Comparison of ENCODE assay signal across 12 cellular contexts in genomic region chr9:110745656-110746055, GRCh38.
A peak's percentile ranks its signal among the peaks of the same experiment; 100 is the strongest.
DNase-seq lines count a peak whose midpoint lies in the region; ATAC-seq and TF ChIP-seq lines count a peak whose summit lies in the region.
"Had no signal": no experiment of that assay in that cellular context is flagged by ENCODE, and none has a peak within 500 bp of the region (broad histone marks: within the 10 kb centered on the region; RNA-seq: fewer than 3 reads in every experiment).

No MANE protein-coding gene starts in this region.

- intact Hi-C loops in IMR-90 (cut with micrococcal nuclease) (loop anchor here (1.0 to 10.0 kb wide), 3 partner anchors 57 to 552 kb away; partner anchors contain the start of gene LPAR1), ascending aorta (cut with DNase I) (loop anchor here (2.0 kb wide), 1 partner anchor 291 kb away; no protein-coding TSS in a partner anchor), posterior cingulate gyrus (cut with DNase I) (no loop called here)

- no peak overlapping the region for H3K4me3 ChIP-seq in IMR-90 (ENCODE audit: insufficient read depth, low read depth, low read length)
- H3K4me3 ChIP-seq in ascending aorta: no peak overlapping the region
- H3K4me3 ChIP-seq in fibroblast of mammary gland (ENCODE audit: control insufficient read depth, low read depth, low read length): no peak overlapping the region
- no peak overlapping the region for H3K4me3 ChIP-seq in thoracic aorta
- H3K4me3 ChIP-seq: cardiac muscle cell had no signal

- H3K27ac ChIP-seq in IMR-90 (ENCODE audit: insufficient read depth, low read length) (peak overlapping the region; percentile 100), ascending aorta (peak overlapping the region; percentile 73 to 93), thoracic aorta (peak overlapping the region; percentile 79 to 92)
- H3K27ac ChIP-seq: cardiac muscle cell had no signal

- peak overlapping the region; percentile 53 for H2AK9ac ChIP-seq in IMR-90 (replicated peaks; ENCODE audit: low read depth, low read length, poor library complexity)

- peak overlapping the region; percentile 51 to 97 for H4K8ac ChIP-seq in IMR-90 (ENCODE audit: low read depth in 2 of 2, low read length in 2 of 2)

- dilution Hi-C loops in IMR-90 (cut with HindIII; ENCODE audit: low sequenced_read_pairs, unreplicated experiment): no loop called here

- H2BK5ac ChIP-seq in IMR-90 (ENCODE audit: low read depth, low read length, poor library complexity, severe bottlenecking): peak overlapping the region; percentile 99

- H3K4me2 ChIP-seq in IMR-90 (ENCODE audit: low read depth, low read length): peak overlapping the region; percentile 38

- peak overlapping the region; percentile 94 for H2AK5ac ChIP-seq in IMR-90 (ENCODE audit: low read depth, low read length)

- peaks cover 0 to 5% of the 10 kb centered on the region in 2 experiments; a peak in 1 of 4 replicates for H3K79me1 ChIP-seq in IMR-90 (ENCODE audit: low read depth in 1 of 2, low read length in 2 of 2)

- H4K5ac ChIP-seq in IMR-90 (ENCODE audit: low read depth, low read length): peak overlapping the region; percentile 94

- no peak overlapping the region for H2AFZ ChIP-seq in IMR-90 (replicated peaks; ENCODE audit: low read length, poor library complexity)

- peak overlapping the region; percentile 34; the same call in 1 of the 2 replicates for H3K56ac ChIP-seq in IMR-90 (ENCODE audit: extremely low read depth, insufficient read depth, low read length)

- POLR2A ChIA-PET in IMR-90 (lab: Charles Lee; ENCODE audit: unreplicated experiment) (no interaction called here), GM10248 (lab: Yijun Ruan, JAX) (no interaction called here)

- TF ChIP-seq RAD21 in IMR-90 (IDR thresholded peaks at IDR 0.05; ENCODE audit: low read length): no peak

- H3K4me1 ChIP-seq in IMR-90 (ENCODE audit: control insufficient read depth, insufficient read depth, low read length): peaks cover 20% of the 10 kb centered on the region
- peaks cover 5 to 61% of the 10 kb centered on the region in 2 donors for H3K4me1 ChIP-seq in ascending aorta
- H3K4me1 ChIP-seq in thoracic aorta (ENCODE audit: control insufficient read depth in 1 of 2, low read depth in 2 of 2): peaks cover 35 to 76% of the 10 kb centered on the region in 2 donors

- TF ChIP-seq POLR2A in IMR-90 (IDR thresholded peaks at IDR 0.05; ENCODE audit: low read depth, low read length): no peak

- WGBS in IMR-90 (ENCODE audit: extremely low coverage in 2 of 2, insufficient read length in 1 of 2), 2 experiments: no CpG with 5 or more reads among the region's 1 CpG

- peak overlapping the region; percentile 95 for H3K14ac ChIP-seq in IMR-90 (replicated peaks; ENCODE audit: low read depth, low read length)

- peak overlapping the region; percentile 82 for H2BK20ac ChIP-seq in IMR-90 (ENCODE audit: low read depth, low read length)

- no peak for TF ChIP-seq CTCF in IMR-90 (conservative IDR thresholded peaks at IDR 0.05; ENCODE audit: low read depth, low read length)
- TF ChIP-seq CTCF in ascending aorta (IDR thresholded peaks at IDR 0.05): no peak
- no peak for TF ChIP-seq CTCF in fibroblast of mammary gland (conservative IDR thresholded peaks at IDR 0.05; ENCODE audit: control insufficient read depth, insufficient read depth, low read depth, low read length)
- TF ChIP-seq CTCF in thoracic aorta (IDR thresholded peaks at IDR 0.05): no peak
- TF ChIP-seq CTCF in GM10248 (IDR thresholded peaks at IDR 0.05; ENCODE audit: control extremely low read depth, extremely low read depth, low read depth, missing control alignments): no peak

- H4K20me1 ChIP-seq in IMR-90 (ENCODE audit: insufficient read depth, low read length): no peaks in the 10 kb centered on the region

- peak overlapping the region; percentile 40 for H3K23ac ChIP-seq in IMR-90 (ENCODE audit: low read depth, low read length)

- H4K91ac ChIP-seq in IMR-90 (ENCODE audit: insufficient read depth, low read depth, low read length): peak overlapping the region; percentile 89

- in situ Hi-C loops in IMR-90 (cut with MboI; ENCODE audit: low sequenced_read_pairs): no loop called here

- DNase-seq in IMR-90: peak; percentile 63
- DNase-seq in ascending aorta (ENCODE audit: low spot score in 2 of 2): no peak
- peak; percentile 58 for DNase-seq in fibroblast of mammary gland (ENCODE audit: low read depth)
- DNase-seq in thoracic aorta (ENCODE audit: low spot score): no peak
- DNase-seq in GM10248 (ENCODE audit: extremely low spot score): no peak
- no peak for DNase-seq in NCI-H1694 (lab: John Stamatoyannopoulos, UW)
- DNase-seq in posterior cingulate gyrus: no peak
- DNase-seq in hepatic stellate cell (ENCODE audit: low spot score): no peak
- DNase-seq: activated CD4-positive, alpha-beta T cell treated with anti-CD3 and anti-CD28 coated beads, Interleukin-2, amount 50 U/mL, for 48 hours; activated effector memory CD4-positive, alpha-beta T cell treated with Interleukin-2 at 50 U/mL for 16 hours; T-helper 9 cell had no signal

- BruUV-seq in IMR-90 (replicated peaks; lab: Mats Ljungman, UMichigan): no TSS peak

- peaks cover 8% of the 10 kb centered on the region for H3K9me1 ChIP-seq in IMR-90 (ENCODE audit: insufficient read depth, low read length)

- peak overlapping the region; percentile 84 for H2BK120ac ChIP-seq in IMR-90 (ENCODE audit: low read depth, low read length)

- H3K36me3 ChIP-seq in IMR-90 (ENCODE audit: control insufficient read depth, insufficient read depth, low read length) (no peaks in the 10 kb centered on the region), ascending aorta (no peaks in the 10 kb centered on the region), thoracic aorta (no peaks in the 10 kb centered on the region)
- H3K36me3 ChIP-seq: cardiac muscle cell had no signal

- H3K4ac ChIP-seq in IMR-90 (ENCODE audit: low read depth, low read length): peak overlapping the region; percentile 77

- H3K27me3 ChIP-seq in IMR-90 (ENCODE audit: control insufficient read depth, insufficient read depth, low read length) (no peaks in the 10 kb centered on the region), ascending aorta (no peaks in the 10 kb centered on the region), thoracic aorta (replicated peaks; ENCODE audit: insufficient read depth) (no peaks in the 10 kb centered on the region)
- H3K27me3 ChIP-seq: cardiac muscle cell had no signal

- 0 out of 2 replicates have a peak, but pooled peaks have one; percentile 3 for ATAC-seq in IMR-90 (ENCODE audit: low read depth)
- no peak for ATAC-seq in thoracic aorta (ENCODE audit: insufficient number of reproducible peaks, low FRiP score, low read depth)

- CTCF ChIA-PET in IMR-90 (lab: Yijun Ruan, JAX) (no interaction called here), GM10248 (lab: Yijun Ruan, JAX) (interaction anchor here (1.0 to 1.8 kb wide), 2 partner anchors 9 to 40 kb away, joined by 4 to 5 read pairs; no protein-coding TSS in a partner anchor)

- H3K9me3 ChIP-seq in IMR-90 (ENCODE audit: control insufficient read depth, insufficient read depth, low read length) (no peaks in the 10 kb centered on the region), ascending aorta (no peaks in the 10 kb centered on the region), thoracic aorta (no peaks in the 10 kb centered on the region)

- H3K9ac ChIP-seq in IMR-90 (ENCODE audit: low read depth, low read length): peak overlapping the region; percentile 81

- H2BK15ac ChIP-seq in IMR-90 (ENCODE audit: low read depth, low read length): peak overlapping the region; percentile 99

- peak overlapping the region; percentile 99 for H3K18ac ChIP-seq in IMR-90 (ENCODE audit: low read depth, low read length)

TF ChIP-seq in IMR-90, 13 proteins besides CTCF, POLR2A, EP300 and RAD21:
- TF ChIP-seq CEBPB (IDR thresholded peaks at IDR 0.05; ENCODE audit: low read depth, low read length) (peak; percentile 9; the same call in 1 of the 2 replicates), FOS (IDR thresholded peaks at IDR 0.05; ENCODE audit: low read depth, low read length) (no peak), RCOR1 (IDR thresholded peaks at IDR 0.05; ENCODE audit: insufficient replicate concordance, low read length) (no peak)

Comparison
In these comparisons a context has a peak if more than half of its experiments do, and no peak if none do; other contexts are left out.
1. DNase-seq: peak in IMR-90 (single experiment) and fibroblast of mammary gland (single experiment); none in ascending aorta (0 of 2), thoracic aorta (single experiment), GM10248 (single experiment), NCI-H1694 (single experiment), posterior cingulate gyrus (0 of 10) and hepatic stellate cell (single experiment).
2. Peak in every context shown above with its lines, with median percentiles within 50 percentile points of each other: H3K27ac ChIP-seq.